17 cellular contexts compared by ENCODE assay signal in genomic region chr5:61132559-61132958, GRCh38. TPM values are rescaled to one million over a fixed set of nuclear protein-coding genes. Genes with fewer than 3 reads are reported as not detected.
DNase-seq lines count a peak whose midpoint lies in the region; ATAC-seq and TF ChIP-seq lines count a peak whose summit lies in the region.
"Had no signal": no experiment of that assay in that cellular context is flagged by ENCODE, and none has a peak within 500 bp of the region (broad histone marks: within the 10 kb centered on the region; RNA-seq: fewer than 3 reads in every experiment).

No MANE protein-coding gene starts in this region.

- DNase-seq in EH (ENCODE audit: low read depth) (peak; percentile 67), NCI-H2029 (lab: John Stamatoyannopoulos, UW) (peak; percentile 26), brain microvascular endothelial cell (peak; percentile 15), mucosa of descending colon (no peak), GM20000 (ENCODE audit: low spot score) (no peak), NCI-H187 (lab: John Stamatoyannopoulos, UW) (no peak), NCI-H1092 treated with DMSO at 0.1 percent for 48 hours (lab: John Stamatoyannopoulos, UW) (no peak)
- DNase-seq: activated B cell treated with CpG ODN at 0.5 μM for 24 hours; activated CD8-positive, alpha-beta memory T cell treated with anti-CD3 and anti-CD28 coated beads, Interleukin-2, amount 50 U/mL, for 4 hours; Karpas-422; naive thymus-derived CD4-positive, alpha-beta T cell; NCI-H2171 treated with DMSO at 0.1 percent for 48 hours; stimulated activated CD4-positive, alpha-beta T cell treated with anti-CD3 and anti-CD28 coated beads, Interleukin-4, amount 100 ng/mL, for 4 hours; stimulated activated naive B cell treated with anti-CD40 and anti-IgM and Interleukin-4, amounts not matched to agents 10 μg/mL and 1 μg/mL and 100 μg/mL, for 72 hours had no signal

- H3K9me3 ChIP-seq in mucosa of descending colon = no peaks in the 10 kb centered on the region
- H3K9me3 ChIP-seq: right atrium auricular region had no signal

- ATAC-seq in mucosa of descending colon (peak; percentile 40), GM21367 (IDR thresholded peaks at IDR 0.05; ENCODE audit: unreplicated experiment) (no peak)
- ATAC-seq: naive thymus-derived CD4-positive, alpha-beta T cell; SK-N-SH treated with all-trans-retinoic acid at 6 μM for 48 hours; stimulated activated naive B cell treated with anti-CD40 and anti-IgM and Interleukin-4, amounts not matched to agents 10 μg/mL and 1 μg/mL and 100 μg/mL, for 72 hours had no signal

- H3K27ac ChIP-seq in brain microvascular endothelial cell = no peak overlapping the region
- H3K27ac ChIP-seq: right atrium auricular region had no signal

- H3K4me3 ChIP-seq in brain microvascular endothelial cell (ENCODE audit: low read depth, low read length) = no peak overlapping the region
- H3K4me3 ChIP-seq in mucosa of descending colon = no peak overlapping the region
- H3K4me3 ChIP-seq: right atrium auricular region had no signal

- in situ Hi-C loops in brain microvascular endothelial cell (cut with HindIII; ENCODE audit: low pct_ligation_motif_present, low sequenced_read_pairs) = no loop called here

- H3K36me3 ChIP-seq in brain microvascular endothelial cell (replicated peaks) (no peaks in the 10 kb centered on the region), mucosa of descending colon (ENCODE audit: low read depth) (no peaks in the 10 kb centered on the region)
- H3K36me3 ChIP-seq: right atrium auricular region had no signal

- no peaks in the 10 kb centered on the region for H3K4me1 ChIP-seq in mucosa of descending colon (ENCODE audit: low read depth)
- H3K4me1 ChIP-seq: right atrium auricular region had no signal

- no peaks in the 10 kb centered on the region for H3K27me3 ChIP-seq in brain microvascular endothelial cell (replicated peaks)
- H3K27me3 ChIP-seq: right atrium auricular region had no signal

- intact Hi-C loops in mucosa of descending colon (cut with DNase I, micrococcal nuclease) = no loop called here

- no peak for TF ChIP-seq CTCF in brain microvascular endothelial cell (IDR thresholded peaks at IDR 0.05; ENCODE audit: low read depth, low read length, missing control alignments)
- TF ChIP-seq CTCF in mucosa of descending colon (IDR thresholded peaks at IDR 0.05) = no peak
- TF ChIP-seq CTCF in GM20000 (IDR thresholded peaks at IDR 0.05; ENCODE audit: extremely low read depth, missing control alignments) = no peak

RNA-seq across cellular contexts. Expression of gene SMIM15, which starts 29.7 kb away (rescaled TPM):
- 100 to 1,000 TPM in 1 of 3 donors, 10 to 100 TPM in 2; 63.5 to 104 (median 79.2) TPM for total RNA-seq in mucosa of descending colon

Comparison
In these comparisons a context has a peak if more than half of its experiments do, and no peak if none do; other contexts are left out.
1. DNase-seq: peak in EH (single experiment), NCI-H2029 (single experiment) and brain microvascular endothelial cell (single experiment); none in mucosa of descending colon (0 of 3), GM20000 (single experiment), NCI-H187 (0 of 2) and NCI-H1092 treated with DMSO at 0.1 percent for 48 hours (single experiment).